Comparison of ENCODE assay signal across 14 cellular contexts in the genomic region with DNA sequence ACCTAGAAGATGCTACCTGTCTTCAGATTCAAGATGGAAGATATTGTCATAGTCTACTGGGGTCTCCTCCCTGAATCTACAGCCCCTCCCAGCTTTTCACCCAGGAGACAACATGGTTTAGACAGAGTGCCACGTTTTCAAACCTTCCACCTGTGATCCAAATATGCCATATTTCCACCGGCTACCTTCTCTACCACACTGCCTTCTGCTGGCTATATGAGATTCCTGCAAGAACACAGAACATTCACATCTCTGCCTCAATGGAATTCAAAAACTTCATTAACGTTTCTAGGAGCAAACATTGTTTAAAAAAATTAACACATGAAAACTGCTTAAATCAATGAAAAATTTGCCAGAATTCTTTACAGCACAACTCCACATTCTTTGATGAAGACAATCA. TPM values are rescaled to one million over a fixed set of nuclear protein-coding genes. Genes with fewer than 3 reads are reported as not detected.
DNase-seq lines count a peak whose midpoint lies in the region; ATAC-seq and TF ChIP-seq lines count a peak whose summit lies in the region.
"Had no signal": no experiment of that assay in that cellular context is flagged by ENCODE, and none has a peak within 500 bp of the region (broad histone marks: within the 10 kb centered on the region; RNA-seq: fewer than 3 reads in every experiment).

No MANE protein-coding gene starts in this region.

- peaks cover 14% of the 10 kb centered on the region for H3K27me3 Mint-ChIP-seq in WTC11 (ENCODE audit: low read depth)
- peaks cover 74% of the 10 kb centered on the region for H3K27me3 Mint-ChIP-seq in stimulated activated naive CD8-positive, alpha-beta T cell treated with anti-CD3 and anti-CD28 coated beads, Interleukin-15, amount 100 ng/mL, for 72 hours

- H3K4me3 ChIP-seq in GM12865 (ENCODE audit: low read depth, low read length) (no peak overlapping the region), right lobe of liver (no peak overlapping the region)
- H3K4me3 ChIP-seq: sigmoid colon had no signal

- ATAC-seq in WTC11 (peak; percentile 55), right lobe of liver (no peak), HG02885 (IDR thresholded peaks at IDR 0.05; ENCODE audit: poor library complexity, unreplicated experiment) (no peak)
- ATAC-seq in stimulated activated naive CD8-positive, alpha-beta T cell treated with anti-CD3 and anti-CD28 coated beads, Interleukin-15, amount 100 ng/mL, for 72 hours: no peak

- no peak overlapping the region for H3K4me3 Mint-ChIP-seq in WTC11
- no peak overlapping the region for H3K4me3 Mint-ChIP-seq in stimulated activated naive CD8-positive, alpha-beta T cell treated with anti-CD3 and anti-CD28 coated beads, Interleukin-15, amount 100 ng/mL, for 72 hours
- H3K4me3 Mint-ChIP-seq: CD8-positive, alpha-beta memory T cell had no signal

- peaks cover 19% of the 10 kb centered on the region for H3K9me3 Mint-ChIP-seq in WTC11
- peaks cover 9 to 13% of the 10 kb centered on the region in 2 donors for H3K9me3 Mint-ChIP-seq in stimulated activated naive CD8-positive, alpha-beta T cell treated with anti-CD3 and anti-CD28 coated beads, Interleukin-15, amount 100 ng/mL, for 72 hours

- TF ChIP-seq CTCF in GM12865 (IDR thresholded peaks at IDR 0.05; ENCODE audit: insufficient read depth, low read depth, low read length, missing control alignments) (peak; percentile 43), WTC11 (IDR thresholded peaks at IDR 0.05) (no peak), right lobe of liver (IDR thresholded peaks at IDR 0.05) (peak in 3 of 4 donors; percentile 11 to 31 (median 24))

- H3K4me1 ChIP-seq in right lobe of liver: no peaks in the 10 kb centered on the region
- H3K4me1 ChIP-seq: sigmoid colon had no signal

- POLR2A ChIA-PET in WTC11 (lab: Charles Lee): no interaction called here

- DNase-seq in GM12865 (ENCODE audit: low read depth) (peak; percentile 16), NAMALWA (ENCODE audit: low spot score) (peak; percentile 19), WTC11 (ENCODE audit: low spot score) (no peak), right lobe of liver (no peak), UCSD-AML1 (lab: John Stamatoyannopoulos, UW; ENCODE audit: unreplicated experiment) (no peak)
- no peak for DNase-seq in stimulated activated naive CD8-positive, alpha-beta T cell treated with anti-CD3 and anti-CD28 coated beads, Interleukin-15, amount 100 ng/mL, for 72 hours
- DNase-seq: aorta; CD8-positive, alpha-beta memory T cell; effector memory CD4-positive, alpha-beta T cell; NCI-H774; sigmoid colon had no signal

- no peak for TF ChIP-seq POLR2A in right lobe of liver (IDR thresholded peaks at IDR 0.05)

- no peak overlapping the region for H3K27ac ChIP-seq in right lobe of liver
- H3K27ac ChIP-seq: sigmoid colon had no signal

- H3K9me3 ChIP-seq in right lobe of liver: no peaks in the 10 kb centered on the region
- H3K9me3 ChIP-seq: sigmoid colon had no signal

- H3K27me3 ChIP-seq in right lobe of liver: no peaks in the 10 kb centered on the region

- H3K36me3 ChIP-seq in right lobe of liver: no peaks in the 10 kb centered on the region
- H3K36me3 ChIP-seq: sigmoid colon had no signal

- intact Hi-C loops in right lobe of liver (cut with DNase I): no loop called here

- CTCF ChIA-PET in WTC11 (lab: Charles Lee): interaction anchor here (0.7 to 6.5 kb wide), 5 partner anchors 30 to 320 kb away, joined by 3 to 123 read pairs (median 9); partner anchors contain the start of gene SMCP

- WGBS in right lobe of liver (ENCODE audit: insufficient coverage, low coverage, low lambda C conversion rate, missing lambda C conversion rate): 7% methylated on average over 3 of the region's 3 CpGs

- peaks cover 16% of the 10 kb centered on the region for H3K36me3 Mint-ChIP-seq in WTC11
- H3K36me3 Mint-ChIP-seq: CD8-positive, alpha-beta memory T cell had no signal

- no peak overlapping the region for H3K27ac Mint-ChIP-seq in WTC11
- no peak overlapping the region for H3K27ac Mint-ChIP-seq in stimulated activated naive CD8-positive, alpha-beta T cell treated with anti-CD3 and anti-CD28 coated beads, Interleukin-15, amount 100 ng/mL, for 72 hours
- H3K27ac Mint-ChIP-seq: CD8-positive, alpha-beta memory T cell had no signal

- peaks cover 7% of the 10 kb centered on the region for H3K4me1 Mint-ChIP-seq in WTC11
- no peaks in the 10 kb centered on the region for H3K4me1 Mint-ChIP-seq in stimulated activated naive CD8-positive, alpha-beta T cell treated with anti-CD3 and anti-CD28 coated beads, Interleukin-15, amount 100 ng/mL, for 72 hours
- H3K4me1 Mint-ChIP-seq: CD8-positive, alpha-beta memory T cell had no signal

TF ChIP-seq in WTC11, 78 proteins besides CTCF, POLR2A, EP300 and RAD21 (continues in another document):
- TF ChIP-seq ESRRA (CRISPR knock-in tag; IDR thresholded peaks at IDR 0.05; ENCODE audit: borderline replicate concordance) (no peak), NFE2L1 (CRISPR knock-in tag; IDR thresholded peaks at IDR 0.05) (no peak), CBFB (CRISPR knock-in tag; IDR thresholded peaks at IDR 0.05; ENCODE audit: low read depth) (no peak), MLX (CRISPR knock-in tag; IDR thresholded peaks at IDR 0.05) (no peak), PRDM15 (CRISPR knock-in tag; IDR thresholded peaks at IDR 0.05) (no peak), ZNF138 (CRISPR knock-in tag; conservative IDR thresholded peaks at IDR 0.05) (no peak)
- TF ChIP-seq, protein P1, sequence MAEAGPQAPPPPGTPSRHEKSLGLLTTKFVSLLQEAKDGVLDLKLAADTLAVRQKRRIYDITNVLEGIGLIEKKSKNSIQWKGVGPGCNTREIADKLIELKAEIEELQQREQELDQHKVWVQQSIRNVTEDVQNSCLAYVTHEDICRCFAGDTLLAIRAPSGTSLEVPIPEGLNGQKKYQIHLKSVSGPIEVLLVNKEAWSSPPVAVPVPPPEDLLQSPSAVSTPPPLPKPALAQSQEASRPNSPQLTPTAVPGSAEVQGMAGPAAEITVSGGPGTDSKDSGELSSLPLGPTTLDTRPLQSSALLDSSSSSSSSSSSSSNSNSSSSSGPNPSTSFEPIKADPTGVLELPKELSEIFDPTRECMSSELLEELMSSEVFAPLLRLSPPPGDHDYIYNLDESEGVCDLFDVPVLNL (CRISPR knock-in tag; IDR thresholded peaks at IDR 0.05; ENCODE audit: borderline replicate concordance, low read depth): no peak
- TF ChIP-seq, protein P2, sequence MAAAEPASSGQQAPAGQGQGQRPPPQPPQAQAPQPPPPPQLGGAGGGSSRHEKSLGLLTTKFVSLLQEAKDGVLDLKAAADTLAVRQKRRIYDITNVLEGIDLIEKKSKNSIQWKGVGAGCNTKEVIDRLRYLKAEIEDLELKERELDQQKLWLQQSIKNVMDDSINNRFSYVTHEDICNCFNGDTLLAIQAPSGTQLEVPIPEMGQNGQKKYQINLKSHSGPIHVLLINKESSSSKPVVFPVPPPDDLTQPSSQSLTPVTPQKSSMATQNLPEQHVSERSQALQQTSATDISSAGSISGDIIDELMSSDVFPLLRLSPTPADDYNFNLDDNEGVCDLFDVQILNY (CRISPR knock-in tag; IDR thresholded peaks at IDR 0.05): no peak

RNA-seq across cellular contexts. Expression of gene LELP1, which starts 12.9 kb away (rescaled TPM):
- total RNA-seq in WTC11 (2021): not detected in 3 replicates
- total RNA-seq in right lobe of liver: not detected
- total RNA-seq: aorta; CD8-positive, alpha-beta memory T cell; HT1080; sigmoid colon; ureter had no signal

RNA-seq across cellular contexts. Expression of gene PRR9, which starts 27.0 kb away (rescaled TPM):
- not detected in 3 replicates for total RNA-seq in WTC11 (2021)
- total RNA-seq in right lobe of liver: not detected
- total RNA-seq: aorta; CD8-positive, alpha-beta memory T cell; sigmoid colon; ureter had no signal

RNA-seq across cellular contexts. Expression of gene SPRR2G, which starts 39.7 kb away (rescaled TPM):
- total RNA-seq in WTC11 (2021) (not detected in 3 replicates), right lobe of liver (not detected)
- total RNA-seq: aorta; CD8-positive, alpha-beta memory T cell; HT1080; sigmoid colon; ureter had no signal

Comparison
In these comparisons a context has a peak if more than half of its experiments do, and no peak if none do; other contexts are left out.
1. DNase-seq: peak in GM12865 (single experiment) and NAMALWA (single experiment); none in WTC11 (single experiment), right lobe of liver (0 of 3), stimulated activated naive CD8-positive, alpha-beta T cell treated with anti-CD3 and anti-CD28 coated beads, Interleukin-15, amount 100 ng/mL, for 72 hours (0 of 2) and UCSD-AML1 (single experiment).